8 cellular contexts compared by ENCODE assay signal in the genomic region with DNA sequence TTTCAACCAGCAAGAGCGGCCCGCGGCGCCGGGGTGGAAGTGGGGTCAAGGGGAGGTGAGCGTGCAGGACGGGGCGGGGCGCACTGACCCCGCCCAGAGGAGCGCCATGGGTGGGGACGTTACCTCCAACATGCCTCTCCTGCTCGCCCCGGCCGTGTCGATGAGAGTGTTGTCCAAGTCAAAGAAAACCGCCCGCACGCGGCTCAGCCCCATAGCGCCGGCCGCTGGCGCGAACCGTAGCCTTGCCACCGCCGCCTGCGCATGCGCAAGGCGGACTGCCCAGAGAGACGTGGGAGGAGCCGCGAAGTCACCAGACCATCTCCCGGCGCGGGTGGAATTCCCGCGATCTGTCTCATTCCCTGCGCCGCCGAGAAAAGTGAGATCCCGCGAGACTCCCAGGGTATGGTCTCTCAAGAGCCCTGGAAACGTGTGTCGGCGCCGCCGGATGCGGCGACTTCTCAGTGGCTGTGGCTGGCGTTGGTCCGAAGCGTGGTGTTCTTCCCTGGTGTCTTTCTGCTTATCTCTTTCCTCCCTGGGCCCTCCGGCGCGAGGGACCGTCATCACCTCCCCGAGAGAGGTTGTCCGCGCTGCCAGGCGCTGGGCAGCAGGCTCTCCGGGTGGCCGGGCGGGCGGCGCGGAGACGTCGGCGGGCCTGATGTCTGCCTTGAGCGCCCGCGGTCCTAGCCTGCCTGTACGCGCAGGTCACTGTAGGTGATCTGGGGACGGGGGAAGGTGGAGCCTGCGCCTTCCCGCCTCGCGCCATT.
DNase-seq lines count a peak whose midpoint lies in the region; ATAC-seq and TF ChIP-seq lines count a peak whose summit lies in the region.

A gene with protein sequence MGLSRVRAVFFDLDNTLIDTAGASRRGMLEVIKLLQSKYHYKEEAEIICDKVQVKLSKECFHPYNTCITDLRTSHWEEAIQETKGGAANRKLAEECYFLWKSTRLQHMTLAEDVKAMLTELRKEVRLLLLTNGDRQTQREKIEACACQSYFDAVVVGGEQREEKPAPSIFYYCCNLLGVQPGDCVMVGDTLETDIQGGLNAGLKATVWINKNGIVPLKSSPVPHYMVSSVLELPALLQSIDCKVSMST (minus strand): TSS at position 279 of the 764 bp plus-strand sequence. CDS start 66 bp downstream, at position 213.

- TF ChIP-seq CTCF in coronary artery (IDR thresholded peaks at IDR 0.05): no peak

- ATAC-seq in GM19324 (IDR thresholded peaks at IDR 0.05; ENCODE audit: low FRiP score, unreplicated experiment) (peak; percentile 88), HG03460 (IDR thresholded peaks at IDR 0.05; ENCODE audit: unreplicated experiment) (peak; percentile 83)

- peak within 1 kb of the TSS; percentile 96 for H3K4me3 ChIP-seq in coronary artery

- DNase-seq in C1 segment of cervical spinal cord (lab: John Stamatoyannopoulos, UW): peak; percentile 50 to 94 (median 90)
- DNase-seq in NCI-H524 treated with DMSO at 0.1 percent for 48 hours (lab: John Stamatoyannopoulos, UW): peak; percentile 85
- peak; percentile 94 for DNase-seq in activated CD4-positive, alpha-beta T cell treated with anti-CD3 and anti-CD28 coated beads for 48 hours
- DNase-seq in coronary artery (ENCODE audit: low spot score): peak; percentile 98
- peak; percentile 99 for DNase-seq in left kidney (ENCODE audit: low read depth, low spot score)
- DNase-seq in stimulated activated CD4-positive, alpha-beta T cell treated with anti-CD3 and anti-CD28 coated beads, Interleukin-1b, Interleukin-23, amount 100 ng/mL, for 48 hours: peak; percentile 94

- peak within 1 kb of the TSS; percentile 88 to 91 for H3K27ac ChIP-seq in coronary artery

Comparison
In these comparisons a context has a peak if more than half of its experiments do, and no peak if none do; other contexts are left out.
1. Peak in every context shown above with its lines: DNase-seq, ATAC-seq, H3K4me3 ChIP-seq and H3K27ac ChIP-seq.